Comparison of ENCODE assay signal across 15 cellular contexts in the genomic region with DNA sequence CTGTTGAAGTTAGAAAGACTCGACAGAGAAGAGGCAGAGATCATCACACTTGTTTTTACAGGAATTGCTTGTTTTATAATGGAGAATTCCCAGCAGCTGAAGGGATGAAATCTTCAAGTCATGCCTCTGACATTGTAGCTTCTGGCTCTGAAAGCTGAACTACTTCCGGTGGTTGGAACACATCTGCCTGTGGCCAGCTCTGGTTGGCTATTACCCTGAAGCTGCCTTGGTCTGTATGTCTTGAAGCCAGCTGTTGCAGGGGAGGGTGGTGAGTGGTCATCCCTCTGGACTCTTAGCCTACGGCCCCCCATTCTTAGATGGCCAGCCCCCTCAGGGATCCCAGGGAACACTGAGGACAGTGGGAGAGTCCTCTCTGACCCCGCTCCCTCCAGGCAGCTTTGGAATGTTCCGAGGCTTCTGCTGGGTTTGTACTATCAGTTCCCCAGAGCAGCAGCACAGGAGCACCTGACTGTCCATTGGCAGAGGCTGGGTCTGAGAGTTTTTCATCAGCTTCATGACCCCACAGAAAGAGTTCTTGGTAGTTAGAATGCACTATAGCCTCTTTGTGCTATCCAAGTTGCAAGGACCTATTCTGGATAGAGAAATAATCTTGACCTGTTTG.
"Had no signal": no experiment of that assay in that cellular context is flagged by ENCODE, and none has a peak within 500 bp of the region (broad histone marks: within the 10 kb centered on the region; RNA-seq: fewer than 3 reads in every experiment).

No MANE protein-coding gene starts in this region.

- H3K4me3 ChIP-seq: ascending aorta, breast epithelium, lower lobe of right lung, sigmoid colon, upper lobe of left lung had no signal

- H3K9me3 ChIP-seq: ascending aorta, lower lobe of right lung, upper lobe of left lung had no signal

- H3K27ac ChIP-seq: ascending aorta, breast epithelium, epithelial cell of prostate, lower lobe of right lung, sigmoid colon, upper lobe of left lung, WERI-Rb-1 had no signal

- ATAC-seq: activated CD8-positive, alpha-beta memory T cell treated with anti-CD3 and anti-CD28 coated beads, Interleukin-2, amount 10 ng/mL, durations not matched to agents 7 days and 5 days; activated naive CD8-positive, alpha-beta T cell treated with anti-CD3 and anti-CD28 coated beads, Interleukin-2, amount 50 U/mL, for 24 hours; lower lobe of right lung; stimulated activated naive CD8-positive, alpha-beta T cell treated with anti-CD3 and anti-CD28 coated beads, Interleukin-15, amount 100 ng/mL, for 72 hours had no signal

- H3K27me3 ChIP-seq: ascending aorta, breast epithelium, sigmoid colon, upper lobe of left lung had no signal

- DNase-seq: activated CD4-positive, alpha-beta memory T cell treated with anti-CD3 and anti-CD28 coated beads for 36 hours; activated CD8-positive, alpha-beta memory T cell treated with anti-CD3 and anti-CD28 coated beads, Interleukin-2, amount 10 ng/mL, durations not matched to agents 7 days and 5 days; activated naive CD4-positive, alpha-beta T cell treated with anti-CD3 and anti-CD28 coated beads for 36 hours; activated naive CD8-positive, alpha-beta T cell treated with anti-CD3 and anti-CD28 coated beads, Interleukin-2, amount 50 U/mL, for 24 hours; activated T-cell treated with anti-CD3 and anti-CD28 coated beads, Interleukin-2, amount 50 U/mL, for 1 hour; dermis blood vessel endothelial cell; lower lobe of right lung; sigmoid colon; stimulated activated CD4-positive, alpha-beta T cell treated with anti-CD3 and anti-CD28 coated beads, Interleukin-1b, Interleukin-23, amount 100 ng/mL, for 48 hours; stimulated activated naive CD8-positive, alpha-beta T cell treated with anti-CD3 and anti-CD28 coated beads, Interleukin-15, amount 100 ng/mL, for 72 hours; upper lobe of left lung; WERI-Rb-1 had no signal

- H3K4me1 ChIP-seq: ascending aorta, breast epithelium, lower lobe of right lung, sigmoid colon, upper lobe of left lung had no signal
